Comparison of ENCODE assay signal across 3 cellular contexts in the genomic region with DNA sequence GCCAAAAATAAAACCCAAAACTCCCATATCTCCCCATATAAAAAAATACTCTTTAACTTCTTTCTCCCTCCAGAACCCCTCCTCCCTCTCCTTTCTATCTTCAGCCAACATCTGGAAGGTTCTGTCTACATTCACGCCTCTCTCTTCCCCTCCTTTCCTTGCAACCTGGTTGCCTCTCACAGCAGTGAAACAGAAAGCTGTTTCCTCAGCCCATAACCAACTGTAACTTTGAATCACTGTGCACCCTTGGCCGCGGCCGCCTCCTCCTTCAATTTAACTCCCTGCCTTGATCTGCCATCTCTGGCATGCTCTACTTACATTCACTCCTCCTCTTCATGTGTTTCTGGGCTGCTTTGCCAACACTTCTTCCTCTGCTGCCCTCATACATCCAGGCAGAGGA. TPM values are rescaled to one million over a fixed set of nuclear protein-coding genes. Genes with fewer than 3 reads are reported as not detected.
"Had no signal": no experiment of that assay in that cellular context is flagged by ENCODE, and none has a peak within 500 bp of the region (broad histone marks: within the 10 kb centered on the region; RNA-seq: fewer than 3 reads in every experiment).

No MANE protein-coding gene starts in this region.

RNA-seq across cellular contexts. Expression of a gene that starts 23.2 kb away (rescaled TPM):
- total RNA-seq: left lobe of liver, right atrium auricular region, urinary bladder had no signal
